11 cellular contexts compared by ENCODE assay signal in genomic region chr19:39083983-39084731, GRCh38. TPM values are rescaled to one million over a fixed set of nuclear protein-coding genes. Genes with fewer than 3 reads are reported as not detected.
DNase-seq lines count a peak whose midpoint lies in the region; ATAC-seq and TF ChIP-seq lines count a peak whose summit lies in the region.
"Had no signal": no experiment of that assay in that cellular context is flagged by ENCODE, and none has a peak within 500 bp of the region (broad histone marks: within the 10 kb centered on the region; RNA-seq: fewer than 3 reads in every experiment).

A gene with protein sequence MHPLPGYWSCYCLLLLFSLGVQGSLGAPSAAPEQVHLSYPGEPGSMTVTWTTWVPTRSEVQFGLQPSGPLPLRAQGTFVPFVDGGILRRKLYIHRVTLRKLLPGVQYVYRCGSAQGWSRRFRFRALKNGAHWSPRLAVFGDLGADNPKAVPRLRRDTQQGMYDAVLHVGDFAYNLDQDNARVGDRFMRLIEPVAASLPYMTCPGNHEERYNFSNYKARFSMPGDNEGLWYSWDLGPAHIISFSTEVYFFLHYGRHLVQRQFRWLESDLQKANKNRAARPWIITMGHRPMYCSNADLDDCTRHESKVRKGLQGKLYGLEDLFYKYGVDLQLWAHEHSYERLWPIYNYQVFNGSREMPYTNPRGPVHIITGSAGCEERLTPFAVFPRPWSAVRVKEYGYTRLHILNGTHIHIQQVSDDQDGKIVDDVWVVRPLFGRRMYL (plus strand): TSS chr19:39084368. CDS start chr19:39085270, 902 bp downstream.

- peak; percentile 35 to 58 for ATAC-seq in activated CD4-positive, CD25-positive, alpha-beta regulatory T cell treated with anti-CD3 and anti-CD28 coated beads, Interleukin-2, amount 50 U/mL, for 24 hours
- ATAC-seq in upper lobe of right lung = peak; percentile 53
- no peak for ATAC-seq in GM21619 (IDR thresholded peaks at IDR 0.05; ENCODE audit: unreplicated experiment)
- ATAC-seq in HG02571 (IDR thresholded peaks at IDR 0.05; ENCODE audit: unreplicated experiment) = no peak

- peaks cover 9% of the 10 kb centered on the region for H3K4me1 ChIP-seq in upper lobe of right lung
- H3K4me1 ChIP-seq: BE2C had no signal

- no peak for TF ChIP-seq CTCF in astrocyte of the spinal cord (IDR thresholded peaks at IDR 0.05; ENCODE audit: low read depth, low read length)
- no peak for TF ChIP-seq CTCF in upper lobe of right lung (IDR thresholded peaks at IDR 0.05)

- H3K4me3 ChIP-seq in astrocyte of the spinal cord (ENCODE audit: low read depth, low read length) (peak within 1 kb of the TSS; percentile 15), upper lobe of right lung (peak within 1 kb of the TSS; percentile 3)

- H3K27ac ChIP-seq in upper lobe of right lung = no peak within 1 kb of the TSS

- H3K27me3 ChIP-seq in upper lobe of right lung = peaks cover 73% of the 10 kb centered on the region

- no peak for DNase-seq in activated CD4-positive, CD25-positive, alpha-beta regulatory T cell treated with anti-CD3 and anti-CD28 coated beads, Interleukin-2, amount 50 U/mL, for 72 hours
- DNase-seq in astrocyte of the spinal cord (ENCODE audit: low read depth, low spot score) = no peak
- DNase-seq in left kidney (ENCODE audit: low read depth, low spot score) = peak; percentile 33
- no peak for DNase-seq in upper lobe of right lung
- no peak for DNase-seq in cortex of kidney (lab: John Stamatoyannopoulos, UW)
- DNase-seq: BE2C, NCI-H345 had no signal

- H3K9me3 ChIP-seq in upper lobe of right lung = no peaks in the 10 kb centered on the region
- H3K9me3 ChIP-seq: BE2C had no signal

- in situ Hi-C loops in astrocyte of the spinal cord (cut with HindIII; ENCODE audit: low sequenced_read_pairs) = no loop called here

- H3K36me3 ChIP-seq in upper lobe of right lung = no peaks in the 10 kb centered on the region
- H3K36me3 ChIP-seq: BE2C had no signal

- intact Hi-C loops in upper lobe of right lung (cut with DNase I) = no loop called here

RNA-seq across cellular contexts. Expression of the gene that starts here (rescaled TPM):
- not detected for total RNA-seq in upper lobe of right lung
- total RNA-seq: subcutaneous adipose tissue had no signal

Comparison
In these comparisons a context has a peak if more than half of its experiments do, and no peak if none do; other contexts are left out.
1. Peak in ATAC-seq and H3K4me3 ChIP-seq in upper lobe of right lung; RNA of the gene not detected or under 1 TPM.
2. ATAC-seq: peak in activated CD4-positive, CD25-positive, alpha-beta regulatory T cell treated with anti-CD3 and anti-CD28 coated beads, Interleukin-2, amount 50 U/mL, for 24 hours (2 of 2); none in GM21619 (single experiment) and HG02571 (single experiment).